In the genomic region with DNA sequence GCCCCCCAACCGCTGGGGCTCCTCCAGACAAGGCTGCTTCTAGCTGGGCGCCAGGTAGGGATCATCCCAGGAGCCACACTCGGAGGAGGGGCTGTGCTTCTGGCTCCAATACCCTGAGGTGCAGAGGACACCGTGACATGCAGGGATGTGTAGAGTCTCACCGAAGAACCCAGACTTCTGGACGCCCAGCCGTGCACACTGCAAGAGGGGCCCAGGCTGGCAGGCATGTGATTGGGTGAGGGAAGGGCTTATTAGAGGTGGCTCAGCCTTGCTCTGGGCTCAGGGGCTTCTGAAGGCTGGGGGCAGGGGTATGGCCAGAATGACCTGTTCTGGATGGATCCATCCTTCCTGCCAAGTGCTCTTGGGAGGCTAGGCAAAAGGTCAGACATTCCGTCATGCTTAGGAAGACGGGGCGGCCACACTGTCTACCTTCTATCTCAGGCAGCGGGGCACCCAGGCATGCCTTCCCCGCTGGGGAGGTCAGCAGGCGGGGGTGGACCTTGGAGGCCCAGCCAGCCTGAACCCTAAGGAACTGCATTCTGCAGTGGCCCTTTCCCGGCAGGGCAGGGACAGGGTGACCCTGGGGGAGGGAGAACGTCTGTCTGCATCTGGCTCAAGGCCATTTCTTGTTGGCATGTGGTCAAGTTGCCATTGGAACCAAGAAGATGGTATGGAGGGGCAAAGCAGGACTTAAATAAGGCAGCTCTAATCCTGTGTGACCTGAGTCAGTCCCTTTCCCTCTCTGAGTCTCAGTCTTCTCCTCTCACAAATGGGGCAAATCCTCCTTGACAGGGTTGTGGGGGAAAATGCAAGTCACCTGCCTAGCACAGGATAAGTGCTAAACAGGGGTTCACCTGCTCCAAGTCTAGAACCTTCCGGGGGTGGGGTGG, we compare ENCODE assay signal across 1 cellular context.
A peak's percentile ranks its signal among the peaks of the same experiment; 100 is the strongest.
TF ChIP-seq lines count a peak whose summit lies in the region.

No MANE protein-coding gene starts in this region.

TF ChIP-seq in A549, 52 proteins besides CTCF, POLR2A, EP300 and RAD21 (continued from another document):
- TF ChIP-seq, protein P1, sequence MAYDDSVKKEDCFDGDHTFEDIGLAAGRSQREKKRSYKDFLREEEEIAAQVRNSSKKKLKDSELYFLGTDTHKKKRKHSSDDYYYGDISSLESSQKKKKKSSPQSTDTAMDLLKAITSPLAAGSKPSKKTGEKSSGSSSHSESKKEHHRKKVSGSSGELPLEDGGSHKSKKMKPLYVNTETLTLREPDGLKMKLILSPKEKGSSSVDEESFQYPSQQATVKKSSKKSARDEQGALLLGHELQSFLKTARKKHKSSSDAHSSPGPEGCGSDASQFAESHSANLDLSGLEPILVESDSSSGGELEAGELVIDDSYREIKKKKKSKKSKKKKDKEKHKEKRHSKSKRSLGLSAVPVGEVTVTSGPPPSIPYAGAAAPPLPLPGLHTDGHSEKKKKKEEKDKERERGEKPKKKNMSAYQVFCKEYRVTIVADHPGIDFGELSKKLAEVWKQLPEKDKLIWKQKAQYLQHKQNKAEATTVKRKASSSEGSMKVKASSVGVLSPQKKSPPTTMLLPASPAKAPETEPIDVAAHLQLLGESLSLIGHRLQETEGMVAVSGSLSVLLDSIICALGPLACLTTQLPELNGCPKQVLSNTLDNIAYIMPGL (CRISPR knock-in tag; IDR thresholded peaks at IDR 0.05; ENCODE audit: borderline replicate concordance), result no peak
- TF ChIP-seq SREBF2 (IDR thresholded peaks at IDR 0.05) (no peak), HDAC2 (IDR thresholded peaks at IDR 0.05) (0 out of 2 replicates have a peak, but pooled peaks have one; percentile 35), TFCP2L1 (CRISPR knock-in tag; IDR thresholded peaks at IDR 0.05) (no peak), CEBPB (IDR thresholded peaks at IDR 0.05) (0 out of 4 replicates have a peak, but pooled peaks of 1 of the 2 experiments have one; percentile 24), HEYL (CRISPR knock-in tag; IDR thresholded peaks at IDR 0.05) (no peak), NR3C1 (IDR thresholded peaks at IDR 0.05) (no peak), HOXB5 (CRISPR knock-in tag; IDR thresholded peaks at IDR 0.05) (no peak), BHLHE40 (IDR thresholded peaks at IDR 0.05; ENCODE audit: low read depth, low read length) (no peak), KDM1A (IDR thresholded peaks at IDR 0.05; ENCODE audit: low read depth) (peak; percentile 83; the same call in 1 of the 2 replicates), ZNF302 (CRISPR knock-in tag; IDR thresholded peaks at IDR 0.05) (no peak), NFE2L2 (conservative IDR thresholded peaks at IDR 0.05; ENCODE audit: low read length) (0 out of 2 replicates have a peak, but pooled peaks have one; percentile 23), GATA3 (IDR thresholded peaks at IDR 0.05; ENCODE audit: borderline replicate concordance) (peak; percentile 51)
- TF ChIP-seq, protein P2, sequence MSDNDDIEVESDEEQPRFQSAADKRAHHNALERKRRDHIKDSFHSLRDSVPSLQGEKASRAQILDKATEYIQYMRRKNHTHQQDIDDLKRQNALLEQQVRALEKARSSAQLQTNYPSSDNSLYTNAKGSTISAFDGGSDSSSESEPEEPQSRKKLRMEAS (IDR thresholded peaks at IDR 0.05), result peak; percentile 64
- TF ChIP-seq, protein P3, sequence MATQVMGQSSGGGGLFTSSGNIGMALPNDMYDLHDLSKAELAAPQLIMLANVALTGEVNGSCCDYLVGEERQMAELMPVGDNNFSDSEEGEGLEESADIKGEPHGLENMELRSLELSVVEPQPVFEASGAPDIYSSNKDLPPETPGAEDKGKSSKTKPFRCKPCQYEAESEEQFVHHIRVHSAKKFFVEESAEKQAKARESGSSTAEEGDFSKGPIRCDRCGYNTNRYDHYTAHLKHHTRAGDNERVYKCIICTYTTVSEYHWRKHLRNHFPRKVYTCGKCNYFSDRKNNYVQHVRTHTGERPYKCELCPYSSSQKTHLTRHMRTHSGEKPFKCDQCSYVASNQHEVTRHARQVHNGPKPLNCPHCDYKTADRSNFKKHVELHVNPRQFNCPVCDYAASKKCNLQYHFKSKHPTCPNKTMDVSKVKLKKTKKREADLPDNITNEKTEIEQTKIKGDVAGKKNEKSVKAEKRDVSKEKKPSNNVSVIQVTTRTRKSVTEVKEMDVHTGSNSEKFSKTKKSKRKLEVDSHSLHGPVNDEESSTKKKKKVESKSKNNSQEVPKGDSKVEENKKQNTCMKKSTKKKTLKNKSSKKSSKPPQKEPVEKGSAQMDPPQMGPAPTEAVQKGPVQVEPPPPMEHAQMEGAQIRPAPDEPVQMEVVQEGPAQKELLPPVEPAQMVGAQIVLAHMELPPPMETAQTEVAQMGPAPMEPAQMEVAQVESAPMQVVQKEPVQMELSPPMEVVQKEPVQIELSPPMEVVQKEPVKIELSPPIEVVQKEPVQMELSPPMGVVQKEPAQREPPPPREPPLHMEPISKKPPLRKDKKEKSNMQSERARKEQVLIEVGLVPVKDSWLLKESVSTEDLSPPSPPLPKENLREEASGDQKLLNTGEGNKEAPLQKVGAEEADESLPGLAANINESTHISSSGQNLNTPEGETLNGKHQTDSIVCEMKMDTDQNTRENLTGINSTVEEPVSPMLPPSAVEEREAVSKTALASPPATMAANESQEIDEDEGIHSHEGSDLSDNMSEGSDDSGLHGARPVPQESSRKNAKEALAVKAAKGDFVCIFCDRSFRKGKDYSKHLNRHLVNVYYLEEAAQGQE (IDR thresholded peaks at IDR 0.05), result no peak
TF ChIP-seq in A549: peak in this region for 8.
